ENCODE assay signal across 13 cellular contexts in the genomic region with DNA sequence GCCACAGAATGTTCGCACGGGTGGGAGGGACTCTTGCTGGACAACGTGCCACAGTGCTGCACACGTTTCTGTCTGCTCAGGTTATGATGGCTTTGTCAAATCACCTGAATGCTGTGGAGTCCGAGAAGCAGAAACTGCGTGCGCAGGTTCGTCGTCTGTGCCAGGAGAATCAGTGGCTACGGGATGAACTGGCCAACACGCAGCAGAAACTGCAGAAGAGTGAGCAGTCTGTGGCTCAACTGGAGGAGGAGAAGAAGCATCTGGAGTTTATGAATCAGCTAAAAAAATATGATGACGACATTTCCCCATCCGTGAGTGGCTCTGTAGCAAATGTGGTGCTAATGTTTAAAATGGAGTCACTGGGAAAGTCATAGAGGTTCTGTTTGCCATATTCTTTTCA. TPM values are rescaled to one million over a fixed set of nuclear protein-coding genes. Genes with fewer than 3 reads are reported as not detected.
DNase-seq lines count a peak whose midpoint lies in the region; ATAC-seq and TF ChIP-seq lines count a peak whose summit lies in the region.
"Had no signal": no experiment of that assay in that cellular context is flagged by ENCODE, and none has a peak within 500 bp of the region (broad histone marks: within the 10 kb centered on the region; RNA-seq: fewer than 3 reads in every experiment).

No MANE protein-coding gene starts in this region.

- H3K4me3 ChIP-seq in NB4 (ENCODE audit: low read depth, low read length) (no peak overlapping the region), fibroblast of lung (replicated peaks in 1 of 4; ENCODE audit: control extremely low read depth in 1 of 4, insufficient read depth in 1 of 4, low read depth in 3 of 4, low read length in 4 of 4) (peak overlapping the region in 1 of 4 experiments; percentile 14)
- H3K4me3 ChIP-seq: adrenal gland had no signal

- no peaks in the 10 kb centered on the region for H3K27me3 ChIP-seq in fibroblast of lung (ENCODE audit: control insufficient read depth, insufficient read depth, low read length)
- H3K27me3 ChIP-seq: adrenal gland had no signal

- H3K27ac ChIP-seq in fibroblast of lung (ENCODE audit: insufficient read depth, low read length) = peak overlapping the region; percentile 84

- DNase-seq in AG20443 (ENCODE audit: low spot score) (peak; percentile 91), NB4 (ENCODE audit: low read depth) (peak; percentile 30), fibroblast of lung (ENCODE audit: low read depth in 2 of 2) (peak; percentile 77 to 83), non-pigmented ciliary epithelial cell (ENCODE audit: low read depth) (peak; percentile 56), NCI-H526 (lab: John Stamatoyannopoulos, UW) (no peak), left lobe of liver (ENCODE audit: low spot score) (no peak), T1000 (lab: John Stamatoyannopoulos, UW) (no peak)
- DNase-seq: adrenal gland, endodermal cell, GDM1, NCI-H1694 treated with DMSO at 0.1 percent for 48 hours, NCI-H774 had no signal

- H3K4me2 ChIP-seq in fibroblast of lung (ENCODE audit: extremely low read depth, insufficient read depth, low read length) = peak overlapping the region; percentile 79

- H2AFZ ChIP-seq in fibroblast of lung (ENCODE audit: low read length) = no peak overlapping the region

- TF ChIP-seq POLR2A in NB4 (IDR thresholded peaks at IDR 0.05; ENCODE audit: extremely low read depth, insufficient read length) = no peak

- ATAC-seq in left lobe of liver = no peak
- ATAC-seq in HG03097 (IDR thresholded peaks at IDR 0.05; ENCODE audit: low FRiP score, unreplicated experiment) = no peak

- H3K9me3 ChIP-seq in fibroblast of lung (ENCODE audit: control insufficient read depth, insufficient read depth, low read depth, low read length) = no peaks in the 10 kb centered on the region
- H3K9me3 ChIP-seq: adrenal gland had no signal

- H3K9ac ChIP-seq in fibroblast of lung (ENCODE audit: insufficient read depth, low read length) = no peak overlapping the region

- no peak for TF ChIP-seq CTCF in NB4 (IDR thresholded peaks at IDR 0.05; ENCODE audit: low read depth, low read length)
- no peak for TF ChIP-seq CTCF in fibroblast of lung (conservative IDR thresholded peaks at IDR 0.05 in 1 of 2, IDR thresholded peaks at IDR 0.05 in 1 of 2; ENCODE audit: low read depth in 1 of 2, low read length in 2 of 2)

- H3K4me1 ChIP-seq in fibroblast of lung (ENCODE audit: control insufficient read depth, extremely low read depth, insufficient read depth, low read length) = peaks cover 23% of the 10 kb centered on the region

- peaks cover 70% of the 10 kb centered on the region for H3K79me2 ChIP-seq in fibroblast of lung (ENCODE audit: control insufficient read depth, insufficient read depth, low read length)

- H4K20me1 ChIP-seq in fibroblast of lung (ENCODE audit: control insufficient read depth, extremely low read depth, insufficient read depth, low read length) = no peaks in the 10 kb centered on the region

- peaks cover 29% of the 10 kb centered on the region for H3K36me3 ChIP-seq in fibroblast of lung (ENCODE audit: control insufficient read depth, insufficient read depth, low read length)

RNA-seq across cellular contexts. Expression of gene KLC1, which starts 28.5 kb away (rescaled TPM):
- 138 and 219 TPM in 2 replicates for total RNA-seq in fibroblast of lung
- 180 and 185 TPM in 2 replicates for polyA plus RNA-seq in fibroblast of lung
- polyA plus RNA-seq in fibroblast of lung (2012) = 99.9 and 103 TPM in 2 replicates
- polyA minus RNA-seq in fibroblast of lung (ENCODE audit: low replicate concordance) = 26.2 and 48.7 TPM in 2 replicates
- 56.6 TPM for total RNA-seq in left lobe of liver

RNA-seq across cellular contexts. Expression of gene XRCC3, which starts 57.8 kb away (rescaled TPM):
- total RNA-seq in fibroblast of lung (2.8 and 9.2 TPM in 2 replicates), left lobe of liver (1.2 TPM)
- 4.9 and 10.7 TPM in 2 replicates for polyA plus RNA-seq in fibroblast of lung
- polyA plus RNA-seq in fibroblast of lung (2012) = 5.3 and 9.3 TPM in 2 replicates
- polyA minus RNA-seq in fibroblast of lung (ENCODE audit: low replicate concordance) = 9.2 and 11.0 TPM in 2 replicates

RNA-seq across cellular contexts. Expression of gene ZFYVE21, which starts 58.1 kb away (rescaled TPM):
- total RNA-seq in fibroblast of lung (67.0 and 84.9 TPM in 2 replicates), left lobe of liver (25.2 TPM)
- polyA plus RNA-seq in fibroblast of lung = 94.5 and 125 TPM in 2 replicates
- polyA plus RNA-seq in fibroblast of lung (2012) = 64.3 and 86.2 TPM in 2 replicates
- polyA minus RNA-seq in fibroblast of lung (ENCODE audit: low replicate concordance) = 38.4 and 57.5 TPM in 2 replicates

Comparison
In these comparisons a context has a peak if more than half of its experiments do, and no peak if none do; other contexts are left out.
1. DNase-seq: peak in AG20443 (single experiment), NB4 (single experiment), fibroblast of lung (2 of 2) and non-pigmented ciliary epithelial cell (single experiment); none in NCI-H526 (0 of 2), left lobe of liver (single experiment) and T1000 (single experiment).